In the genomic region with DNA sequence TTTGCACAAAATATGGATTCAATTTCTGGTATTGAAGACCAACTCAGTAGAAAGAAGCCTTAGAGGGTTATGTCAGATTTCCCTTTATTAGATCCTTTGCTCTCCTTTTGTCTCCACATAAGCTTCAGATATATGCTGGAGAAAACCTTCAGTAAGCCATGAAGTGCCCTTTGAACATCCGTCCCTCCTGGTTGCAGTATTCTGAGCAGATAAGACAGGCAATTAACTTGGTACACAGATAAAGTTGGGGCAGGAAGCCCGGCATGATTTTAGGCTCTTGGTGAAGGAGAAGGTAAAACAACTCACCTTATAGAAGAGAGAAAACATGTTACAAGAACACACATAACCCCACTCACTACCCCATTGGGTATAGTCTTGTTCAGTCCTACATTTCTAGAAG, we compare ENCODE assay signal across 31 cellular contexts.
"Had no signal": no experiment of that assay in that cellular context is flagged by ENCODE, and none has a peak within 500 bp of the region (broad histone marks: within the 10 kb centered on the region; RNA-seq: fewer than 3 reads in every experiment).

No MANE protein-coding gene starts in this region.

- DNase-seq: activated CD4-positive, alpha-beta memory T cell treated with anti-CD3 and anti-CD28 coated beads for 36 hours; activated CD4-positive, alpha-beta T cell treated with anti-CD3 and anti-CD28 coated beads for 36 hours; activated CD4-positive, alpha-beta T cell treated with anti-CD3 and anti-CD28 coated beads, Interleukin-2, amount 10 ng/mL, durations not matched to agents 24 days and 14 days; activated CD4-positive, CD25-positive, alpha-beta regulatory T cell; activated CD4-positive, CD25-positive, alpha-beta regulatory T cell treated with anti-CD3 and anti-CD28 coated beads, Interleukin-2, amount 50 U/mL, for 72 hours; activated CD8-positive, alpha-beta memory T cell treated with anti-CD3 and anti-CD28 coated beads, Interleukin-2, amount 10 ng/mL, durations not matched to agents 7 days and 5 days; activated CD8-positive, alpha-beta memory T cell treated with anti-CD3 and anti-CD28 coated beads, Interleukin-2, amount 50 U/mL, for 4 hours; activated CD8-positive, alpha-beta T cell treated with anti-CD3 and anti-CD28 coated beads, Interleukin-2, amount 10 ng/mL, durations not matched to agents 7 days and 5 days; activated effector memory CD4-positive, alpha-beta T cell treated with anti-CD3 and anti-CD28 coated beads, Interleukin-2, amount 50 U/mL, for 16 hours; activated naive CD4-positive, alpha-beta T cell treated with anti-CD3 and anti-CD28 coated beads for 36 hours; activated naive CD8-positive, alpha-beta T cell treated with anti-CD3 and anti-CD28 coated beads for 36 hours; activated naive CD8-positive, alpha-beta T cell treated with anti-CD3 and anti-CD28 coated beads, Interleukin-2, amount 50 U/mL, for 24 hours; activated T-cell treated with anti-CD3 and anti-CD28 coated beads, Interleukin-2, amount 50 U/mL, for 1 hour; activated T-cell treated with anti-CD3 and anti-CD28 coated beads, Interleukin-2, amount 50 U/mL, for 48 hours; adrenal gland; amygdala; aorta; body of pancreas; caudate nucleus; effector memory CD4-positive, alpha-beta T cell; erythroblast; foreskin keratinocyte; gastrocnemius medialis; glutamatergic neuron; T-helper 1 cell; T-helper 17 cell had no signal

- H3K4me1 ChIP-seq: adrenal gland, body of pancreas, esophagus muscularis mucosa, foreskin keratinocyte, gastrocnemius medialis had no signal

- H3K4me3 ChIP-seq: adrenal gland, body of pancreas, esophagus muscularis mucosa, gastrocnemius medialis had no signal

- H3K9me3 ChIP-seq: adrenal gland, body of pancreas, esophagus muscularis mucosa, gastrocnemius medialis had no signal

- H3K27me3 ChIP-seq: adrenal gland, body of pancreas, esophagus muscularis mucosa had no signal

- H3K36me3 ChIP-seq: adrenal gland, esophagus muscularis mucosa, gastrocnemius medialis had no signal

- H3K9me3 Mint-ChIP-seq: activated CD4-positive, alpha-beta memory T cell treated with anti-CD3 and anti-CD28 coated beads for 36 hours; activated CD4-positive, alpha-beta T cell treated with anti-CD3 and anti-CD28 coated beads, Interleukin-2, amount 10 ng/mL, durations not matched to agents 24 days and 14 days; activated naive CD4-positive, alpha-beta T cell treated with anti-CD3 and anti-CD28 coated beads for 36 hours; activated naive CD4-positive, alpha-beta T cell treated with anti-CD3 and anti-CD28 coated beads, Interleukin-2, amount 50 U/mL, for 24 hours; activated naive CD8-positive, alpha-beta T cell treated with anti-CD3 and anti-CD28 coated beads for 36 hours; activated naive CD8-positive, alpha-beta T cell treated with anti-CD3 and anti-CD28 coated beads, Interleukin-2, amount 50 U/mL, for 24 hours; activated T-helper 1 cell treated with anti-CD3 and anti-CD28 coated beads, Interleukin-12 subunit alpha, Interleukin-12 subunit beta, Interleukin-2, Interleukin-4 antibody, amounts not matched to agents 30 ng/mL and 10 ng/mL and 1 ng/mL, durations not matched to agents 14 hours and 24 hours and 36 hours; activated T-helper 2 cell treated with anti-CD3 and anti-CD28 coated beads, Interferon-gamma antibody, Interleukin-2, Interleukin-4, amounts not matched to agents 10 μg/mL and 5 μg/mL and 100 μg/mL, durations not matched to agents 14 hours and 24 hours and 36 hours; T-helper 2 cell treated with Interferon-gamma antibody and Interleukin-4, amounts not matched to agents 5 μg/mL and 100 μg/mL, for 36 hours had no signal

- H3K27ac ChIP-seq: adrenal gland, body of pancreas, esophagus muscularis mucosa, foreskin keratinocyte, gastrocnemius medialis had no signal

- H3K27ac Mint-ChIP-seq: activated CD4-positive, alpha-beta memory T cell treated with anti-CD3 and anti-CD28 coated beads for 36 hours; activated CD4-positive, alpha-beta T cell treated with anti-CD3 and anti-CD28 coated beads for 36 hours; activated CD4-positive, alpha-beta T cell treated with anti-CD3 and anti-CD28 coated beads, Interleukin-2, amount 10 ng/mL, durations not matched to agents 24 days and 14 days; activated CD8-positive, alpha-beta memory T cell treated with anti-CD3 and anti-CD28 coated beads, Interleukin-2, amount 10 ng/mL, durations not matched to agents 7 days and 5 days; activated CD8-positive, alpha-beta T cell treated with anti-CD3 and anti-CD28 coated beads, Interleukin-2, amount 10 ng/mL, durations not matched to agents 7 days and 5 days; activated naive CD4-positive, alpha-beta T cell treated with anti-CD3 and anti-CD28 coated beads for 36 hours; activated naive CD4-positive, alpha-beta T cell treated with anti-CD3 and anti-CD28 coated beads, Interleukin-2, amount 50 U/mL, for 24 hours; activated naive CD8-positive, alpha-beta T cell treated with anti-CD3 and anti-CD28 coated beads for 36 hours; activated naive CD8-positive, alpha-beta T cell treated with anti-CD3 and anti-CD28 coated beads, Interleukin-2, amount 50 U/mL, for 24 hours; activated T-helper 1 cell treated with anti-CD3 and anti-CD28 coated beads, Interleukin-12 subunit alpha, Interleukin-12 subunit beta, Interleukin-2, Interleukin-4 antibody, amounts not matched to agents 30 ng/mL and 10 ng/mL and 1 ng/mL, durations not matched to agents 14 hours and 24 hours and 36 hours; activated T-helper 2 cell treated with anti-CD3 and anti-CD28 coated beads, Interferon-gamma antibody, Interleukin-2, Interleukin-4, amounts not matched to agents 10 μg/mL and 5 μg/mL and 100 μg/mL, durations not matched to agents 14 hours and 24 hours and 36 hours; T-helper 17 cell; T-helper 2 cell treated with Interferon-gamma antibody and Interleukin-4, amounts not matched to agents 5 μg/mL and 100 μg/mL, for 36 hours had no signal

- ATAC-seq: activated CD4-positive, alpha-beta T cell treated with anti-CD3 and anti-CD28 coated beads for 36 hours; activated CD8-positive, alpha-beta memory T cell treated with anti-CD3 and anti-CD28 coated beads, Interleukin-2, amount 10 ng/mL, durations not matched to agents 7 days and 5 days; activated CD8-positive, alpha-beta T cell treated with anti-CD3 and anti-CD28 coated beads, Interleukin-2, amount 10 ng/mL, durations not matched to agents 7 days and 5 days; activated naive CD8-positive, alpha-beta T cell treated with anti-CD3 and anti-CD28 coated beads, Interleukin-2, amount 50 U/mL, for 24 hours; body of pancreas; foreskin keratinocyte; gastrocnemius medialis; T-helper 17 cell had no signal

- H3K4me3 Mint-ChIP-seq: activated CD4-positive, alpha-beta memory T cell treated with anti-CD3 and anti-CD28 coated beads for 36 hours; activated CD4-positive, alpha-beta T cell treated with anti-CD3 and anti-CD28 coated beads for 36 hours; activated CD4-positive, alpha-beta T cell treated with anti-CD3 and anti-CD28 coated beads, Interleukin-2, amount 10 ng/mL, durations not matched to agents 24 days and 14 days; activated CD8-positive, alpha-beta memory T cell treated with anti-CD3 and anti-CD28 coated beads, Interleukin-2, amount 10 ng/mL, durations not matched to agents 7 days and 5 days; activated CD8-positive, alpha-beta T cell treated with anti-CD3 and anti-CD28 coated beads, Interleukin-2, amount 10 ng/mL, durations not matched to agents 7 days and 5 days; activated naive CD4-positive, alpha-beta T cell treated with anti-CD3 and anti-CD28 coated beads for 36 hours; activated naive CD4-positive, alpha-beta T cell treated with anti-CD3 and anti-CD28 coated beads, Interleukin-2, amount 50 U/mL, for 24 hours; activated naive CD8-positive, alpha-beta T cell treated with anti-CD3 and anti-CD28 coated beads for 36 hours; activated naive CD8-positive, alpha-beta T cell treated with anti-CD3 and anti-CD28 coated beads, Interleukin-2, amount 50 U/mL, for 24 hours; activated T-helper 1 cell treated with anti-CD3 and anti-CD28 coated beads, Interleukin-12 subunit alpha, Interleukin-12 subunit beta, Interleukin-2, Interleukin-4 antibody, amounts not matched to agents 30 ng/mL and 10 ng/mL and 1 ng/mL, durations not matched to agents 14 hours and 24 hours and 36 hours; T-helper 17 cell; T-helper 2 cell treated with Interferon-gamma antibody and Interleukin-4, amounts not matched to agents 5 μg/mL and 100 μg/mL, for 36 hours had no signal

- H3K36me3 Mint-ChIP-seq: activated CD4-positive, alpha-beta memory T cell treated with anti-CD3 and anti-CD28 coated beads for 36 hours; activated CD8-positive, alpha-beta memory T cell treated with anti-CD3 and anti-CD28 coated beads, Interleukin-2, amount 10 ng/mL, durations not matched to agents 7 days and 5 days; activated naive CD4-positive, alpha-beta T cell treated with anti-CD3 and anti-CD28 coated beads, Interleukin-2, amount 50 U/mL, for 24 hours; activated naive CD8-positive, alpha-beta T cell treated with anti-CD3 and anti-CD28 coated beads for 36 hours had no signal

- H3K4me1 Mint-ChIP-seq: activated CD4-positive, alpha-beta T cell treated with anti-CD3 and anti-CD28 coated beads for 36 hours; activated CD4-positive, alpha-beta T cell treated with anti-CD3 and anti-CD28 coated beads, Interleukin-2, amount 10 ng/mL, durations not matched to agents 24 days and 14 days; activated CD8-positive, alpha-beta memory T cell treated with anti-CD3 and anti-CD28 coated beads, Interleukin-2, amount 10 ng/mL, durations not matched to agents 7 days and 5 days; activated naive CD4-positive, alpha-beta T cell treated with anti-CD3 and anti-CD28 coated beads, Interleukin-2, amount 50 U/mL, for 24 hours; activated naive CD8-positive, alpha-beta T cell treated with anti-CD3 and anti-CD28 coated beads for 36 hours; activated naive CD8-positive, alpha-beta T cell treated with anti-CD3 and anti-CD28 coated beads, Interleukin-2, amount 50 U/mL, for 24 hours; T-helper 17 cell had no signal
